ENCODE assay signal across 18 cellular contexts in genomic region chr6:138727182-138727581, GRCh38. TPM values are rescaled to one million over a fixed set of nuclear protein-coding genes. Genes with fewer than 3 reads are reported as not detected.
DNase-seq lines count a peak whose midpoint lies in the region; ATAC-seq and TF ChIP-seq lines count a peak whose summit lies in the region.
"Had no signal": no experiment of that assay in that cellular context is flagged by ENCODE, and none has a peak within 500 bp of the region (broad histone marks: within the 10 kb centered on the region; RNA-seq: fewer than 3 reads in every experiment).

No MANE protein-coding gene starts in this region.

- no peak for TF ChIP-seq POLR2A in transverse colon (IDR thresholded peaks at IDR 0.05)

- no peaks in the 10 kb centered on the region for H3K36me3 ChIP-seq in transverse colon
- H3K36me3 ChIP-seq: MG63 had no signal

- 69 to 76% methylated on average over 3 of the region's 3 CpGs for WGBS in transverse colon (ENCODE audit: low coverage in 1 of 2), 2 donors

- no peaks in the 10 kb centered on the region for H3K27me3 ChIP-seq in transverse colon
- H3K27me3 ChIP-seq: MG63 had no signal

- DNase-seq in HCEC 1CT, result peak; percentile 4
- DNase-seq in amniotic epithelial cell (ENCODE audit: low read depth), result peak; percentile 94
- DNase-seq in fibroblast of villous mesenchyme (ENCODE audit: low read depth), result peak; percentile 84
- DNase-seq in sciatic nerve (ENCODE audit: low spot score), result no peak
- DNase-seq in NOMO-1 treated with DMSO at 0.1 percent for 48 hours (lab: John Stamatoyannopoulos, UW; ENCODE audit: unreplicated experiment), result no peak
- no peak for DNase-seq in transverse colon
- DNase-seq in stimulated activated naive CD4-positive, alpha-beta T cell treated with Interleukin-2 at 50 U/mL for 16 hours (lab: John Stamatoyannopoulos, UW), result no peak
- DNase-seq: DMS53; EL; GF-D8; MG63; NCI-H1048; NCI-H1436; NCI-H187 treated with DMSO at 0.1 percent for 48 hours; NK-92 treated with Interleukin-12 subunit alpha and Interleukin-12 subunit beta, amount 100 ng/mL, for 24 hours; SIG-M5 had no signal

- in situ Hi-C loops in transverse colon (cut with MboI; ENCODE audit: low pct_ligation_motif_present in 1 of 4, low pct_unique_long_range_greater_than_20kb in 1 of 4, low sequenced_read_pairs in 3 of 4), result no loop called here

- intact Hi-C loops in sciatic nerve (cut with DNase I), result no loop called here
- intact Hi-C loops in transverse colon (cut with DNase I; ENCODE audit: low total_unique reads), result no loop called here

- no peak overlapping the region for H3K4me3 ChIP-seq in fibroblast of villous mesenchyme (ENCODE audit: low read depth, low read length)
- H3K4me3 ChIP-seq in transverse colon, result no peak overlapping the region
- H3K4me3 ChIP-seq: MG63 had no signal

- no peaks in the 10 kb centered on the region for H3K9me3 ChIP-seq in transverse colon
- H3K9me3 ChIP-seq: MG63 had no signal

- ATAC-seq in sciatic nerve (peak; percentile 58), HG03135 (IDR thresholded peaks at IDR 0.05; ENCODE audit: unreplicated experiment) (no peak)
- ATAC-seq: Panc1 had no signal

- H3K27ac ChIP-seq in transverse colon, result no peak overlapping the region

- H3K4me1 ChIP-seq in transverse colon, result peaks cover 0 to 7% (median 0%) of the 10 kb centered on the region in 4 donors

- TF ChIP-seq CTCF in fibroblast of villous mesenchyme (IDR thresholded peaks at IDR 0.05; ENCODE audit: insufficient read depth, low read depth, low read length), result no peak
- no peak for TF ChIP-seq CTCF in transverse colon (IDR thresholded peaks at IDR 0.05)

- no peak for TF ChIP-seq EP300 in transverse colon (IDR thresholded peaks at IDR 0.05; ENCODE audit: low read depth)

RNA-seq across cellular contexts. Expression of gene CCDC28A, which starts 46.4 kb away (rescaled TPM):
- total RNA-seq in fibroblast of villous mesenchyme (10.3 and 13.4 TPM in 2 replicates), sciatic nerve (16.8 TPM), transverse colon (10 to 100 TPM; 12.0 to 31.4 (median 19.6) TPM)

Comparison
In these comparisons a context has a peak if more than half of its experiments do, and no peak if none do; other contexts are left out.
1. DNase-seq: peak in HCEC 1CT (single experiment), amniotic epithelial cell (single experiment) and fibroblast of villous mesenchyme (single experiment); none in sciatic nerve (single experiment), NOMO-1 treated with DMSO at 0.1 percent for 48 hours (single experiment), transverse colon (single experiment) and stimulated activated naive CD4-positive, alpha-beta T cell treated with Interleukin-2 at 50 U/mL for 16 hours (single experiment).